ENCODE assay signal across 18 cellular contexts in genomic region chr4:159012381-159012780, GRCh38.
DNase-seq lines count a peak whose midpoint lies in the region; ATAC-seq, FAIRE-seq and TF ChIP-seq lines count a peak whose summit lies in the region.
"Had no signal": no experiment of that assay in that cellular context is flagged by ENCODE, and none has a peak within 500 bp of the region (broad histone marks: within the 10 kb centered on the region; RNA-seq: fewer than 3 reads in every experiment).

No MANE protein-coding gene starts in this region.

- CTCF ChIA-PET in A549 (lab: Yijun Ruan, JAX) (no interaction called here), HCT116 (lab: Charles Lee) (no interaction called here)

- H3K9me2 ChIP-seq in HCT116 (ENCODE audit: insufficient read depth), result no peaks in the 10 kb centered on the region

- RAD21 ChIA-PET in HCT116 (lab: Charles Lee; ENCODE audit: low non-redundant PET in 1 of 2, low total read pairs in 2 of 2, uncharacterized antibody in 2 of 2, unreplicated experiment in 2 of 2), result no interaction called here

- 33% methylated on average over 4 of the region's 4 CpGs for WGBS in A549 (ENCODE audit: missing lambda C conversion rate)
- WGBS in gastroesophageal sphincter (ENCODE audit: low coverage in 1 of 2), 2 donors, result 74 to 77% methylated on average over 4 of the region's 4 CpGs

- no peaks in the 10 kb centered on the region for H4K20me1 ChIP-seq in HCT116 (ENCODE audit: insufficient read depth)

- POLR2A ChIA-PET in A549 (lab: Yijun Ruan, JAX), result no interaction called here
- POLR2A ChIA-PET in HCT116 (lab: Charles Lee), result no interaction called here

- intact Hi-C loops in HCT116 (cut with micrococcal nuclease), result no loop called here

- H3K36me3 ChIP-seq in HCT116 (ENCODE audit: control insufficient read depth in 1 of 2, insufficient read depth in 2 of 2, low read length in 2 of 2), result no peaks in the 10 kb centered on the region
- H3K36me3 ChIP-seq in adipocyte (ENCODE audit: control insufficient read depth, insufficient read depth, low read length, severe bottlenecking), result no peaks in the 10 kb centered on the region
- H3K36me3 ChIP-seq in gastroesophageal sphincter, result no peaks in the 10 kb centered on the region
- H3K36me3 ChIP-seq: thyroid gland had no signal

- TF ChIP-seq RAD21 in A549 (conservative IDR thresholded peaks at IDR 0.05 in 1 of 2, IDR thresholded peaks at IDR 0.05 in 1 of 2), result no peak
- no peak for TF ChIP-seq RAD21 in HCT116 (IDR thresholded peaks at IDR 0.05; ENCODE audit: low read depth)

- FAIRE-seq in A549 (lab: Jason Lieb, UNC), result no peak
- FAIRE-seq: D721Med had no signal

- no peak overlapping the region for H3K4me3 ChIP-seq in A549
- H3K4me3 ChIP-seq in HCT116 (replicated peaks in 1 of 2; ENCODE audit: low read depth in 1 of 2, low read length in 2 of 2), result no peak overlapping the region
- peak overlapping the region; percentile 38 for H3K4me3 ChIP-seq in adipocyte (ENCODE audit: low read length)
- H3K4me3 ChIP-seq in gastroesophageal sphincter, result no peak overlapping the region
- H3K4me3 ChIP-seq: thyroid gland had no signal

- DNase-seq in A549 (ENCODE audit: low read depth in 1 of 2, low spot score in 1 of 2) (peak in 1 of 2 experiments; percentile 17), HCT116 (ENCODE audit: low read depth, low spot score) (no peak), adipocyte (ENCODE audit: low read depth) (peak; percentile 64), hepatic stellate cell (ENCODE audit: low spot score) (peak; percentile 31), GM19240 (ENCODE audit: insufficient read length, low spot score) (no peak)
- DNase-seq in stimulated activated CD8-positive, alpha-beta memory T cell treated with anti-CD3 and anti-CD28 coated beads, Interleukin-4, amount 100 ng/mL, for 48 hours, result no peak
- DNase-seq: activated CD4-positive, alpha-beta T cell treated with anti-CD3 and anti-CD28 coated beads, Interleukin-2, amount 50 U/mL, for 4 hours; activated naive CD8-positive, alpha-beta T cell treated with anti-CD3 and anti-CD28 coated beads, Interleukin-2, amount 10 ng/mL, durations not matched to agents 7 days and 5 days; activated T-cell treated with anti-CD3 and anti-CD28 coated beads, Interleukin-2, amount 50 U/mL, for 4 hours; effector memory CD4-positive, alpha-beta T cell; NCI-H1930; NCI-H524; retina; stimulated activated CD4-positive, alpha-beta T cell treated with anti-CD3 and anti-CD28 coated beads, Interleukin-2, amount 100 ng/mL, for 48 hours; thyroid gland had no signal

- H3K9me3 ChIP-seq in A549 (no peaks in the 10 kb centered on the region), HCT116 (ENCODE audit: control insufficient read depth in 1 of 2, insufficient read depth in 1 of 2, low read depth in 1 of 2, low read length in 2 of 2) (no peaks in the 10 kb centered on the region), adipocyte (ENCODE audit: control insufficient read depth, low read length) (no peaks in the 10 kb centered on the region), gastroesophageal sphincter (no peaks in the 10 kb centered on the region)
- H3K9me3 ChIP-seq: thyroid gland had no signal

- no peak for TF ChIP-seq EP300 in A549 (IDR thresholded peaks at IDR 0.05)
- no peak for TF ChIP-seq EP300 in gastroesophageal sphincter (IDR thresholded peaks at IDR 0.05)

- H3K9ac ChIP-seq in HCT116 (ENCODE audit: low read length) (no peak overlapping the region), adipocyte (ENCODE audit: low read length) (no peak overlapping the region)

- peaks cover 40% of the 10 kb centered on the region for H3K4me1 ChIP-seq in A549
- peaks cover 0 to 8% of the 10 kb centered on the region in 2 experiments; a peak in 1 of 4 replicates for H3K4me1 ChIP-seq in HCT116 (ENCODE audit: control insufficient read depth in 1 of 2, insufficient read depth in 2 of 2, low read length in 2 of 2)
- H3K4me1 ChIP-seq in adipocyte (ENCODE audit: control insufficient read depth, insufficient read depth, low read length), result peaks cover 64% of the 10 kb centered on the region
- peaks cover 0 to 31% (median 10%) of the 10 kb centered on the region in 3 donors for H3K4me1 ChIP-seq in gastroesophageal sphincter

- no peak overlapping the region for H2AFZ ChIP-seq in HCT116 (ENCODE audit: low read depth, low read length, poor library complexity, severe bottlenecking)

- TF ChIP-seq POLR2A in A549 (IDR thresholded peaks at IDR 0.05; ENCODE audit: low read length), result no peak
- TF ChIP-seq POLR2A in HCT116 (IDR thresholded peaks at IDR 0.05; ENCODE audit: borderline replicate concordance, extremely low read depth, insufficient read depth, insufficient read length), result no peak
- no peak for TF ChIP-seq POLR2A in gastroesophageal sphincter (IDR thresholded peaks at IDR 0.05)

- H3K27ac ChIP-seq in A549 (peak overlapping the region in 1 of 2 experiments; percentile 16; a peak in 1 of 6 replicates), HCT116 (ENCODE audit: low read depth, low read length) (no peak overlapping the region), gastroesophageal sphincter (no peak overlapping the region)
- H3K27ac ChIP-seq: thyroid gland had no signal

- H3K27me3 ChIP-seq in HCT116 (ENCODE audit: insufficient read depth, low read length) (no peaks in the 10 kb centered on the region), adipocyte (replicated peaks; ENCODE audit: control insufficient read depth, insufficient read depth, low read length) (no peaks in the 10 kb centered on the region), gastroesophageal sphincter (no peaks in the 10 kb centered on the region)
- H3K27me3 ChIP-seq: thyroid gland had no signal

- no TSS peak for BruUV-seq in HCT116 (replicated peaks; lab: Mats Ljungman, UMichigan)

- TF ChIP-seq CTCF in A549 (IDR thresholded peaks at IDR 0.05) (no peak), HCT116 (IDR thresholded peaks at IDR 0.05 in 2 of 3, conservative IDR thresholded peaks at IDR 0.05 in 1 of 3; ENCODE audit: borderline replicate concordance in 1 of 3, insufficient read depth in 1 of 3, low read depth in 2 of 3, low read length in 2 of 3) (no peak), gastroesophageal sphincter (IDR thresholded peaks at IDR 0.05) (no peak)

- H3K79me2 ChIP-seq in HCT116 (ENCODE audit: insufficient read depth, low read length), result no peaks in the 10 kb centered on the region

- ATAC-seq in A549 (peak in 1 of 2 experiments; percentile 48; a peak in 3 of 6 replicates), HCT116 (0 out of 2 replicates have a peak, but pooled peaks have one; percentile 30), gastroesophageal sphincter (no peak), GM21619 (IDR thresholded peaks at IDR 0.05; ENCODE audit: unreplicated experiment) (no peak)
- ATAC-seq: activated T-cell treated with anti-CD3 and anti-CD28 coated beads, Interleukin-2, amount 50 U/mL, for 4 hours had no signal

- H3K4me2 ChIP-seq in A549 (peak overlapping the region; percentile 31; the same call in 1 of the 3 replicates), HCT116 (ENCODE audit: low read length) (peak overlapping the region; percentile 16; the same call in 1 of the 2 replicates)

TF ChIP-seq in A549, 52 proteins besides CTCF, POLR2A, EP300 and RAD21:
- TF ChIP-seq RARB (CRISPR knock-in tag; IDR thresholded peaks at IDR 0.05) (no peak), MYC (IDR thresholded peaks at IDR 0.05; ENCODE audit: borderline replicate concordance, low read length) (no peak), POLR2AphosphoS2 (conservative IDR thresholded peaks at IDR 0.05; ENCODE audit: low read length) (no peak), CHD2 (IDR thresholded peaks at IDR 0.05; ENCODE audit: low read length, partially characterized antibody) (no peak), RNF2 (IDR thresholded peaks at IDR 0.05; ENCODE audit: borderline replicate concordance, low read depth) (no peak), NFE2L2 (conservative IDR thresholded peaks at IDR 0.05; ENCODE audit: low read length) (no peak)
- TF ChIP-seq, protein P1, sequence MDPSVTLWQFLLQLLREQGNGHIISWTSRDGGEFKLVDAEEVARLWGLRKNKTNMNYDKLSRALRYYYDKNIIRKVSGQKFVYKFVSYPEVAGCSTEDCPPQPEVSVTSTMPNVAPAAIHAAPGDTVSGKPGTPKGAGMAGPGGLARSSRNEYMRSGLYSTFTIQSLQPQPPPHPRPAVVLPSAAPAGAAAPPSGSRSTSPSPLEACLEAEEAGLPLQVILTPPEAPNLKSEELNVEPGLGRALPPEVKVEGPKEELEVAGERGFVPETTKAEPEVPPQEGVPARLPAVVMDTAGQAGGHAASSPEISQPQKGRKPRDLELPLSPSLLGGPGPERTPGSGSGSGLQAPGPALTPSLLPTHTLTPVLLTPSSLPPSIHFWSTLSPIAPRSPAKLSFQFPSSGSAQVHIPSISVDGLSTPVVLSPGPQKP (IDR thresholded peaks at IDR 0.05; ENCODE audit: low read depth, low read length), result no peak
TF ChIP-seq in A549: peak in this region for 0.

TF ChIP-seq in HCT116, 20 proteins besides CTCF, POLR2A, EP300 and RAD21:
- TF ChIP-seq ELF1 (IDR thresholded peaks at IDR 0.05; ENCODE audit: borderline replicate concordance, low read depth) (no peak), EGR1 (IDR thresholded peaks at IDR 0.05; ENCODE audit: low read depth) (no peak), REST (IDR thresholded peaks at IDR 0.05; ENCODE audit: low read depth) (no peak), CBX3 (IDR thresholded peaks at IDR 0.05; ENCODE audit: low read depth) (no peak), YY1 (IDR thresholded peaks at IDR 0.05; ENCODE audit: extremely low read depth, insufficient replicate concordance, low read depth, low read length) (no peak), SRF (IDR thresholded peaks at IDR 0.05; ENCODE audit: low read depth) (no peak)
TF ChIP-seq in HCT116: peak in this region for 0.

Comparison
In these comparisons a context has a peak if more than half of its experiments do, and no peak if none do; other contexts are left out.
1. DNase-seq: peak in adipocyte (single experiment) and hepatic stellate cell (single experiment); none in HCT116 (single experiment), stimulated activated CD8-positive, alpha-beta memory T cell treated with anti-CD3 and anti-CD28 coated beads, Interleukin-4, amount 100 ng/mL, for 48 hours (single experiment) and GM19240 (single experiment).